1 cellular context compared by ENCODE assay signal in the genomic region with DNA sequence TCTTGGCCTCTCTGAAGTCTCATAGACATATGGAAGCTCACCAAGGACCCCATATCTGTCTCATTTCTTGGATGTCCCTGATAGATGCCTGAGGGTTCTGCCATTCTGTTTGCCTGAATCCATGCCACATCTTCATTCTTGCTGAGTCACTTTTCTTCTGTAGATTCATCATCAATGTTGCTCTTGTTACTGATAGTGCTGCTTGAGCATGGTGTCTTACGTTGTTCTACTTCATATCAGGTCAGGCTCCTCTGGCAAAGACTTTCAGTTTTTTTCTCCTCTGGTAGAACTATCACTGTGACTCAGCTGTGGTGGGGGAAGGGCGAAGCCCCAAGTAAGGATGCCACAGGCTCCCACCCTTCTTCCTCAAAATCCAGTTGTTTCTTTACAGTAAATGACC.
TF ChIP-seq lines count a peak whose summit lies in the region.

No MANE protein-coding gene starts in this region.

TF ChIP-seq in GM23338, 12 proteins besides CTCF, POLR2A, EP300 and RAD21 (continued from another document):
- TF ChIP-seq ZNF462 (CRISPR knock-in tag; IDR thresholded peaks at IDR 0.05) (no peak), EZH2phosphoT487 (IDR thresholded peaks at IDR 0.05; ENCODE audit: unreplicated experiment) (no peak), ZNF114 (CRISPR knock-in tag; IDR thresholded peaks at IDR 0.05) (no peak), STAT1 (IDR thresholded peaks at IDR 0.05; ENCODE audit: unreplicated experiment) (no peak), CREB1 (CRISPR knock-in tag; IDR thresholded peaks at IDR 0.05; ENCODE audit: low read depth) (no peak), NANOG (IDR thresholded peaks at IDR 0.05; ENCODE audit: borderline replicate concordance) (no peak), ETS1 (IDR thresholded peaks at IDR 0.05) (no peak)
- TF ChIP-seq, protein P1, sequence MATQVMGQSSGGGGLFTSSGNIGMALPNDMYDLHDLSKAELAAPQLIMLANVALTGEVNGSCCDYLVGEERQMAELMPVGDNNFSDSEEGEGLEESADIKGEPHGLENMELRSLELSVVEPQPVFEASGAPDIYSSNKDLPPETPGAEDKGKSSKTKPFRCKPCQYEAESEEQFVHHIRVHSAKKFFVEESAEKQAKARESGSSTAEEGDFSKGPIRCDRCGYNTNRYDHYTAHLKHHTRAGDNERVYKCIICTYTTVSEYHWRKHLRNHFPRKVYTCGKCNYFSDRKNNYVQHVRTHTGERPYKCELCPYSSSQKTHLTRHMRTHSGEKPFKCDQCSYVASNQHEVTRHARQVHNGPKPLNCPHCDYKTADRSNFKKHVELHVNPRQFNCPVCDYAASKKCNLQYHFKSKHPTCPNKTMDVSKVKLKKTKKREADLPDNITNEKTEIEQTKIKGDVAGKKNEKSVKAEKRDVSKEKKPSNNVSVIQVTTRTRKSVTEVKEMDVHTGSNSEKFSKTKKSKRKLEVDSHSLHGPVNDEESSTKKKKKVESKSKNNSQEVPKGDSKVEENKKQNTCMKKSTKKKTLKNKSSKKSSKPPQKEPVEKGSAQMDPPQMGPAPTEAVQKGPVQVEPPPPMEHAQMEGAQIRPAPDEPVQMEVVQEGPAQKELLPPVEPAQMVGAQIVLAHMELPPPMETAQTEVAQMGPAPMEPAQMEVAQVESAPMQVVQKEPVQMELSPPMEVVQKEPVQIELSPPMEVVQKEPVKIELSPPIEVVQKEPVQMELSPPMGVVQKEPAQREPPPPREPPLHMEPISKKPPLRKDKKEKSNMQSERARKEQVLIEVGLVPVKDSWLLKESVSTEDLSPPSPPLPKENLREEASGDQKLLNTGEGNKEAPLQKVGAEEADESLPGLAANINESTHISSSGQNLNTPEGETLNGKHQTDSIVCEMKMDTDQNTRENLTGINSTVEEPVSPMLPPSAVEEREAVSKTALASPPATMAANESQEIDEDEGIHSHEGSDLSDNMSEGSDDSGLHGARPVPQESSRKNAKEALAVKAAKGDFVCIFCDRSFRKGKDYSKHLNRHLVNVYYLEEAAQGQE (IDR thresholded peaks at IDR 0.05; ENCODE audit: unreplicated experiment): no peak
TF ChIP-seq in GM23338: peak in this region for 0.
